8 cellular contexts compared by ENCODE assay signal in genomic region chr20:49938173-49939163, GRCh38. TPM values are rescaled to one million over a fixed set of nuclear protein-coding genes. Genes with fewer than 3 reads are reported as not detected.
DNase-seq lines count a peak whose midpoint lies in the region; ATAC-seq and TF ChIP-seq lines count a peak whose summit lies in the region.

No MANE protein-coding gene starts in this region.

- H3K4me3 Mint-ChIP-seq in activated B cell treated with CpG ODN at 0.5 μM for 24 hours = peak overlapping the region; percentile 26

- H3K9me3 ChIP-seq in heart right ventricle = no peaks in the 10 kb centered on the region
- no peaks in the 10 kb centered on the region for H3K9me3 ChIP-seq in skeletal muscle satellite cell (replicated peaks; ENCODE audit: low read length)

- peaks cover 61% of the 10 kb centered on the region for H3K4me1 Mint-ChIP-seq in activated B cell treated with CpG ODN at 0.5 μM for 24 hours

- peak overlapping the region; percentile 63 for H3K27ac Mint-ChIP-seq in activated B cell treated with CpG ODN at 0.5 μM for 24 hours

- H3K4me2 ChIP-seq in skeletal muscle satellite cell (ENCODE audit: low read length) = peak overlapping the region; percentile 97

- CTCF ChIA-PET in activated B cell treated with CpG ODN at 0.5 μM for 24 hours (lab: Charles Lee) = interaction anchor here (0.7 to 1.3 kb wide), 3 partner anchors 9 to 50 kb away, joined by 3 to 4 read pairs (median 3); no protein-coding TSS in a partner anchor

- WGBS in heart right ventricle, 2 donors = 50 to 60% methylated on average over 12 of the region's 12 CpGs

- DNase-seq in HL-60 (ENCODE audit: low read depth in 1 of 2, low spot score in 1 of 2) (no peak), activated B cell treated with CpG ODN at 0.5 μM for 24 hours (no peak), heart right ventricle (peak; percentile 51 to 71), SW480 (ENCODE audit: low spot score) (no peak), NCI-H748 treated with DMSO at 0.1 percent for 48 hours (lab: John Stamatoyannopoulos, UW) (no peak)
- DNase-seq in stimulated activated CD4-positive, alpha-beta T cell treated with anti-CD3 and anti-CD28 coated beads, Interleukin-12 subunit alpha, Interleukin-12 subunit beta, amount 100 ng/mL, for 4 hours = no peak
- DNase-seq in stimulated activated CD4-positive, alpha-beta T cell treated with anti-CD3 and anti-CD28 coated beads, Interleukin-4, amount 100 ng/mL, for 4 hours = no peak

- H3K4me3 ChIP-seq in HL-60 (replicated peaks; ENCODE audit: insufficient read depth, low read length) (no peak overlapping the region), heart right ventricle (peak overlapping the region in 6 of 10 donors; percentile 86 to 98 (median 92)), skeletal muscle satellite cell (ENCODE audit: low read length) (peak overlapping the region; percentile 38)

- H3K4me1 ChIP-seq in heart right ventricle (peaks cover 5 to 63% (median 30%) of the 10 kb centered on the region in 9 donors), skeletal muscle satellite cell (ENCODE audit: control insufficient read depth, insufficient read depth, low read length) (peaks cover 21% of the 10 kb centered on the region)

- H3K36me3 Mint-ChIP-seq in activated B cell treated with CpG ODN at 0.5 μM for 24 hours (ENCODE audit: low read depth) = peaks cover 45% of the 10 kb centered on the region

- H3K27ac ChIP-seq in HL-60 (replicated peaks) (peak overlapping the region; percentile 22; the same call in 1 of the 2 replicates), heart right ventricle (peak overlapping the region in 5 of 10 donors; percentile 22 to 97 (median 94))

- no peak for ATAC-seq in activated B cell treated with CpG ODN at 0.5 μM for 24 hours (ENCODE audit: low read depth)
- ATAC-seq in heart right ventricle = peak in 1 of 8 donors; percentile 24

- no peak overlapping the region for H3K9ac ChIP-seq in skeletal muscle satellite cell (ENCODE audit: low read depth, low read length)

- no peaks in the 10 kb centered on the region for H3K9me3 Mint-ChIP-seq in activated B cell treated with CpG ODN at 0.5 μM for 24 hours

- no peaks in the 10 kb centered on the region for H3K27me3 Mint-ChIP-seq in activated B cell treated with CpG ODN at 0.5 μM for 24 hours

- POLR2A ChIA-PET in activated B cell treated with CpG ODN at 0.5 μM for 24 hours (lab: Charles Lee) = interaction anchor here (0.7 to 4.5 kb wide), 3 partner anchors 15 to 661 kb away, joined by 4 to 45 read pairs (median 9); partner anchors contain the start of gene SPATA2

- peaks cover 0 to 48% (median 12%) of the 10 kb centered on the region in 9 donors for H3K36me3 ChIP-seq in heart right ventricle
- peaks cover 18% of the 10 kb centered on the region for H3K36me3 ChIP-seq in skeletal muscle satellite cell (ENCODE audit: insufficient read depth, low read length)

- TF ChIP-seq CTCF in HL-60 (IDR thresholded peaks at IDR 0.05; ENCODE audit: insufficient read depth, low read length) = no peak
- TF ChIP-seq CTCF in activated B cell treated with CpG ODN at 0.5 μM for 24 hours (IDR thresholded peaks at IDR 0.05) = no peak
- no peak for TF ChIP-seq CTCF in heart right ventricle (IDR thresholded peaks at IDR 0.05)

- intact Hi-C loops in activated B cell treated with CpG ODN at 0.5 μM for 24 hours (cut with micrococcal nuclease) = no loop called here
- intact Hi-C loops in heart right ventricle (cut with DNase I) = no loop called here

- H3K27me3 ChIP-seq in HL-60 (ENCODE audit: insufficient read depth, poor library complexity, severe bottlenecking) (no peaks in the 10 kb centered on the region), heart right ventricle (no peaks in the 10 kb centered on the region), skeletal muscle satellite cell (ENCODE audit: control insufficient read depth, insufficient read depth, low read length) (no peaks in the 10 kb centered on the region)

RNA-seq across cellular contexts. Expression of gene RNF114, which starts 2.3 kb away (rescaled TPM):
- total RNA-seq in activated B cell treated with CpG ODN at 0.5 μM for 24 hours (56.5 and 56.6 TPM in 2 replicates), heart right ventricle (10 to 100 TPM; 41.5 to 60.3 (median 52.1) TPM)
- 10 to 100 TPM; 45.0 to 49.5 TPM for polyA plus RNA-seq in heart right ventricle
- total RNA-seq in skeletal muscle satellite cell (2012; rRNA removed) = 81.4 and 126 TPM in 2 replicates

RNA-seq across cellular contexts. Expression of gene SPATA2, which starts 23.1 kb away (rescaled TPM):
- total RNA-seq in activated B cell treated with CpG ODN at 0.5 μM for 24 hours = 9.1 and 9.4 TPM in 2 replicates
- 10 to 100 TPM in 1 of 10 donors, 1 to 10 TPM in 9; 5.2 to 11.8 (median 6.7) TPM for total RNA-seq in heart right ventricle
- polyA plus RNA-seq in heart right ventricle = 1 to 10 TPM; 4.8 to 5.0 TPM
- 2.8 and 3.3 TPM in 2 replicates for total RNA-seq in skeletal muscle satellite cell (2012; rRNA removed)

RNA-seq across cellular contexts. Expression of gene SNAI1, which starts 44.3 kb away (rescaled TPM):
- total RNA-seq in activated B cell treated with CpG ODN at 0.5 μM for 24 hours (0.61 and 0.67 TPM in 2 replicates), heart right ventricle (1 to 10 TPM in 8 of 10 donors, under 1 TPM in 2; 0.59 to 7.6 (median 2.8) TPM)
- 1 to 10 TPM; 1.8 to 3.2 TPM for polyA plus RNA-seq in heart right ventricle
- total RNA-seq in skeletal muscle satellite cell (2012; rRNA removed) = under 0.01 TPM in 1 of 2 replicates, not detected in the other

Comparison
In these comparisons a context has a peak if more than half of its experiments do, and no peak if none do; other contexts are left out.
1. DNase-seq: peak in heart right ventricle (2 of 2); none in HL-60 (0 of 2), activated B cell treated with CpG ODN at 0.5 μM for 24 hours (single experiment), SW480 (single experiment), stimulated activated CD4-positive, alpha-beta T cell treated with anti-CD3 and anti-CD28 coated beads, Interleukin-12 subunit alpha, Interleukin-12 subunit beta, amount 100 ng/mL, for 4 hours (single experiment), stimulated activated CD4-positive, alpha-beta T cell treated with anti-CD3 and anti-CD28 coated beads, Interleukin-4, amount 100 ng/mL, for 4 hours (0 of 2) and NCI-H748 treated with DMSO at 0.1 percent for 48 hours (single experiment).